Comparison of ENCODE assay signal across 8 cellular contexts in the genomic region with DNA sequence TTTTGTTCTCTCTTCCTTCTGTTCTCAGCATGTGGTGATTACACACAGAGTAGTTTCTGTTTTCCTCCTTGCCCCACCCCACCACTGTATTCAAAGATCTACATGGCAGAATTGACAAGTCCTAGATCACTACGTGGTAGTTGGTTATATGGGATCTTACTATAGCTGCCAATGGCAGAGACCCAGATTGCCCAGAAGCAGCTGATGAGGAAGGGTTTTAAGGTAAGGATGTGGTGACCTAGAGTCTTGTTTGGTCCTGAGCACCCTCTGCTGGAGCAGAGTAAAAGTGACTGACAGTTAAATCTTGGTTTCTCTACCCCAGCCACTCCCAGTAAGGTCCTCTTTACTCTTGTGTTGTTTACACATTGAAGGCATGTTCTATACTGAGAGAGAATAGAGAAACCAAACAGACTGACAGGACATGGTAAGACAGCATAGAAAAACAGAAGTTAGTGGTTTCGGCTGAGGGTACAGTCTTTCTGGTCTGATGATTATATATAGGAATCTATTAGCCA. TPM values are rescaled to one million over a fixed set of nuclear protein-coding genes. Genes with fewer than 3 reads are reported as not detected.
A peak's percentile ranks its signal among the peaks of the same experiment; 100 is the strongest.
DNase-seq lines count a peak whose midpoint lies in the region; ATAC-seq and TF ChIP-seq lines count a peak whose summit lies in the region.

No MANE protein-coding gene starts in this region.

- H3K27ac ChIP-seq in colonic mucosa: peak overlapping the region; percentile 5
- peak overlapping the region; percentile 65 for H3K27ac ChIP-seq in mesodermal cell (ENCODE audit: low read depth, low read length, severe bottlenecking)

- H3K9me3 ChIP-seq in colonic mucosa (no peaks in the 10 kb centered on the region), mesodermal cell (ENCODE audit: control insufficient read depth, low read length) (no peaks in the 10 kb centered on the region)

- intact Hi-C loops in colonic mucosa (cut with DNase I): no loop called here

- DNase-seq in activated naive CD4-positive, alpha-beta T cell treated with Interleukin-2 at 50 U/mL for 16 hours: peak; percentile 17
- no peak for DNase-seq in activated naive CD4-positive, alpha-beta T cell (lab: John Stamatoyannopoulos, UW)
- peak; percentile 46 for DNase-seq in SIG-M5 (lab: John Stamatoyannopoulos, UW)
- peak; percentile 53 for DNase-seq in colonic mucosa
- no peak for DNase-seq in NCI-H1436 treated with DMSO at 0.1 percent for 48 hours (lab: John Stamatoyannopoulos, UW)

- no peaks in the 10 kb centered on the region for H3K27me3 ChIP-seq in colonic mucosa

- H3K9ac ChIP-seq in colonic mucosa (ENCODE audit: low read depth in 2 of 2, low read length in 2 of 2): no peak overlapping the region

- WGBS in mesodermal cell (ENCODE audit: insufficient coverage in 2 of 2), 2 experiments: 100% methylated on average over 2 of the region's 2 CpGs; no CpG with 5 or more reads in 1 of the 2 experiments

- peak; percentile 51 for TF ChIP-seq CTCF in colonic mucosa (IDR thresholded peaks at IDR 0.05)

- H3K4me3 ChIP-seq in colonic mucosa (no peak overlapping the region), mesodermal cell (ENCODE audit: extremely low read depth, insufficient read depth, low read length, poor library complexity, severe bottlenecking) (no peak overlapping the region)

- ATAC-seq in GM21447 (IDR thresholded peaks at IDR 0.05; ENCODE audit: unreplicated experiment) (peak; percentile 98), HG03565 (IDR thresholded peaks at IDR 0.05; ENCODE audit: unreplicated experiment) (peak; percentile 93)

- no peaks in the 10 kb centered on the region for H3K4me1 ChIP-seq in colonic mucosa
- H3K4me1 ChIP-seq in mesodermal cell (ENCODE audit: control insufficient read depth, insufficient read depth, low read length, poor library complexity, severe bottlenecking): peaks cover 17% of the 10 kb centered on the region

- H3K36me3 ChIP-seq in colonic mucosa (peaks cover 18% of the 10 kb centered on the region), mesodermal cell (ENCODE audit: control insufficient read depth, insufficient read depth, low read length) (peaks cover 79% of the 10 kb centered on the region)

RNA-seq across cellular contexts. Expression of gene STRIP1, which starts 22.8 kb away (rescaled TPM):
- total RNA-seq in colonic mucosa: 10 to 100 TPM; 27.9 to 34.1 TPM
- 47.1 TPM for polyA plus RNA-seq in mesodermal cell (2013, experiment 1 of 2)
- polyA plus RNA-seq in mesodermal cell (2013, experiment 2 of 2): 41.1 TPM

RNA-seq across cellular contexts. Expression of gene AHCYL1, which starts 27.0 kb away (rescaled TPM):
- 100 to 1,000 TPM; 108 to 115 TPM for total RNA-seq in colonic mucosa
- polyA plus RNA-seq in mesodermal cell (2013, experiment 1 of 2): 148 TPM
- 150 TPM for polyA plus RNA-seq in mesodermal cell (2013, experiment 2 of 2)

RNA-seq across cellular contexts. Expression of gene ALX3, which starts 58.9 kb away (rescaled TPM):
- total RNA-seq in colonic mucosa: not detected
- polyA plus RNA-seq in mesodermal cell (2013, experiment 1 of 2): 1.2 TPM
- 1.8 TPM for polyA plus RNA-seq in mesodermal cell (2013, experiment 2 of 2)

Comparison
In these comparisons a context has a peak if more than half of its experiments do, and no peak if none do; other contexts are left out.
1. DNase-seq: peak in activated naive CD4-positive, alpha-beta T cell treated with Interleukin-2 at 50 U/mL for 16 hours (single experiment), SIG-M5 (single experiment) and colonic mucosa (single experiment); none in activated naive CD4-positive, alpha-beta T cell (0 of 4) and NCI-H1436 treated with DMSO at 0.1 percent for 48 hours (single experiment).